ENCODE assay signal across 27 cellular contexts in the genomic region with DNA sequence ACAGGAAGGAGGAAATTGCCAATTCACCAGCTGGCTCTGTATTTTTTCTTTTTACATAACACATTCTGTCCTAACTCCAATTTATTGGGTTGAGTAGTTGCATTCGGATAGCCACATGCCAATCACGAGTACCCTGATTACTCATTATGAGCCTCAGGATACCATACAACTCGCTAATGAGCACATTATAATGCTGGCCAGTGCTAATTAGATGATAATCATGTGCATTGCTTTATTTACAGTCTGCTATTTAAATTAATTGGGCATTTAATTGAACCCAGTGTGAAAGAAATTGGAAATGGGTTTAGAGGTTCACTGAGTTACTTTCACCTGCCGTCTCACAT. TPM values are rescaled to one million over a fixed set of nuclear protein-coding genes. Genes with fewer than 3 reads are reported as not detected.
"Had no signal": no experiment of that assay in that cellular context is flagged by ENCODE, and none has a peak within 500 bp of the region (broad histone marks: within the 10 kb centered on the region; RNA-seq: fewer than 3 reads in every experiment).

No MANE protein-coding gene starts in this region.

- H3K9me3 Mint-ChIP-seq: activated T-cell treated with anti-CD3 and anti-CD28 coated beads, Interleukin-2, amount 50 U/mL, for 4 hours; T-helper 1 cell treated with Interleukin-12 subunit alpha and Interleukin-12 subunit beta and Interleukin-4 antibody, amounts not matched to agents 30 μg/mL and 1 μg/mL, for 36 hours had no signal

- H3K4me2 ChIP-seq: KMS-11 had no signal

- H3K9ac ChIP-seq: KMS-11 had no signal

- H3K27ac Mint-ChIP-seq: activated CD8-positive, alpha-beta T cell treated with anti-CD3 and anti-CD28 coated beads, Interleukin-2, amount 10 ng/mL, durations not matched to agents 7 days and 5 days; activated naive CD4-positive, alpha-beta T cell treated with anti-CD3 and anti-CD28 coated beads for 36 hours; activated naive CD8-positive, alpha-beta T cell treated with anti-CD3 and anti-CD28 coated beads for 36 hours; T-helper 1 cell treated with Interleukin-12 subunit alpha and Interleukin-12 subunit beta and Interleukin-4 antibody, amounts not matched to agents 30 μg/mL and 1 μg/mL, for 36 hours; WTC11 had no signal

- H3K4me3 Mint-ChIP-seq: activated CD8-positive, alpha-beta T cell treated with anti-CD3 and anti-CD28 coated beads, Interleukin-2, amount 10 ng/mL, durations not matched to agents 7 days and 5 days; activated naive CD4-positive, alpha-beta T cell treated with anti-CD3 and anti-CD28 coated beads for 36 hours; activated naive CD8-positive, alpha-beta T cell treated with anti-CD3 and anti-CD28 coated beads for 36 hours; activated T-cell treated with anti-CD3 and anti-CD28 coated beads, Interleukin-2, amount 50 U/mL, for 4 hours; T-helper 1 cell treated with Interleukin-12 subunit alpha and Interleukin-12 subunit beta and Interleukin-4 antibody, amounts not matched to agents 30 μg/mL and 1 μg/mL, for 36 hours; WTC11 had no signal

- H3K36me3 ChIP-seq: MG63, SJSA1 had no signal

- DNase-seq: activated CD4-positive, alpha-beta T cell treated with anti-CD3 and anti-CD28 coated beads for 48 hours; activated CD4-positive, alpha-beta T cell treated with anti-CD3 and anti-CD28 coated beads, Interleukin-2, amount 50 U/mL, for 4 hours; activated CD4-positive, CD25-positive, alpha-beta regulatory T cell treated with anti-CD3 and anti-CD28 coated beads, Interleukin-2, amount 50 U/mL, for 72 hours; activated CD8-positive, alpha-beta memory T cell treated with anti-CD3 and anti-CD28 coated beads, Interleukin-2, amount 50 U/mL, for 48 hours; activated CD8-positive, alpha-beta T cell treated with anti-CD3 and anti-CD28 coated beads, Interleukin-2, amount 10 ng/mL, durations not matched to agents 7 days and 5 days; activated gamma-delta T cell; activated naive CD4-positive, alpha-beta T cell treated with anti-CD3 and anti-CD28 coated beads for 36 hours; activated naive CD8-positive, alpha-beta T cell treated with anti-CD3 and anti-CD28 coated beads for 36 hours; activated T-cell treated with anti-CD3 and anti-CD28 coated beads, Interleukin-2, amount 50 U/mL, for 4 hours; MG63; MV-4-11; NCI-H1092 treated with DMSO at 0.1 percent for 48 hours; NCI-H1436 treated with DMSO at 0.1 percent for 48 hours; NCI-H187; NCI-H2081 treated with DMSO at 0.1 percent for 48 hours; NCI-H446 treated with DMSO at 0.1 percent for 48 hours; NCI-H774; PC-3; SHP77; SW 1271; T-helper 9 cell had no signal

- H3K36me3 Mint-ChIP-seq: activated naive CD8-positive, alpha-beta T cell treated with anti-CD3 and anti-CD28 coated beads for 36 hours had no signal

- H3K4me3 ChIP-seq: MG63, SJSA1 had no signal

- H3K4me1 ChIP-seq: SJSA1 had no signal

- H3K27ac ChIP-seq: KMS-11, SJSA1 had no signal

- H3K9me3 ChIP-seq: MG63, SJSA1 had no signal

RNA-seq across cellular contexts. Expression of a gene that starts 15.2 kb away (rescaled TPM):
- total RNA-seq: activated CD8-positive, alpha-beta T cell treated with anti-CD3 and anti-CD28 coated beads, Interleukin-2, amount 10 ng/mL, durations not matched to agents 7 days and 5 days; activated naive CD4-positive, alpha-beta T cell treated with anti-CD3 and anti-CD28 coated beads for 36 hours; activated naive CD8-positive, alpha-beta T cell treated with anti-CD3 and anti-CD28 coated beads for 36 hours; activated T-cell treated with anti-CD3 and anti-CD28 coated beads, Interleukin-2, amount 50 U/mL, for 4 hours; cardiac septum; cerebellum; PC-3; SJSA1; WTC11 had no signal
